ENCODE assay signal across 2 cellular contexts in the genomic region with DNA sequence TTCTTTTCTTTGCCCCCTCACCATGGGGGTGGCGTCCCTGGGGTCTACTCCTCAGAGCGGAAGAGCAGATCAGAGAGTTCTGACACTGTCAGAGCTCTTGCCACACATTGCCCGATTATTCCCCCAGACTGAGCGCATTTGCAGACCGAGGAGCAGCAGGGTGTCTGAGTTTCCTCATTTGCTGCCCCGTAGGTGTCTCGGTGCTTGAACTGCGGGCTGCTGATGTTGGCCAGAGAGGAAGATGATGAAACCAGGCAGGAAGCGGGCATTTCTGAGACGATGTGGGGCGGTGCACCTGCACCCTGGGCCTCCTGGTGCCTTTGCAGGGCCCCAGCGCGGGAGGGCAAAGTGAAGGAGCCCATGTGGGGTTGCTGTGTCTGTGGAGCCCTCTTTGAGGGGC.
TF ChIP-seq lines count a peak whose summit lies in the region.

No MANE protein-coding gene starts in this region.

TF ChIP-seq in GM23338, 12 proteins besides CTCF, POLR2A, EP300 and RAD21 (continued from another document):
- TF ChIP-seq REST (IDR thresholded peaks at IDR 0.05; ENCODE audit: unreplicated experiment) = no peak
- no peak for TF ChIP-seq ZNF462 (CRISPR knock-in tag; IDR thresholded peaks at IDR 0.05)
- TF ChIP-seq STAT1 (IDR thresholded peaks at IDR 0.05; ENCODE audit: unreplicated experiment) = no peak
- TF ChIP-seq JUNB (IDR thresholded peaks at IDR 0.05; ENCODE audit: unreplicated experiment) = no peak
- TF ChIP-seq ETS1 (IDR thresholded peaks at IDR 0.05) = no peak
- TF ChIP-seq POLR2AphosphoS5 (IDR thresholded peaks at IDR 0.05; ENCODE audit: low read depth) = no peak
- no peak for TF ChIP-seq ZNF114 (CRISPR knock-in tag; IDR thresholded peaks at IDR 0.05)

TF ChIP-seq in SK-N-SH treated with all-trans-retinoic acid at 6 μM for 48 hours, 23 proteins besides CTCF, POLR2A, EP300 and RAD21:
- TF ChIP-seq, protein P1, sequence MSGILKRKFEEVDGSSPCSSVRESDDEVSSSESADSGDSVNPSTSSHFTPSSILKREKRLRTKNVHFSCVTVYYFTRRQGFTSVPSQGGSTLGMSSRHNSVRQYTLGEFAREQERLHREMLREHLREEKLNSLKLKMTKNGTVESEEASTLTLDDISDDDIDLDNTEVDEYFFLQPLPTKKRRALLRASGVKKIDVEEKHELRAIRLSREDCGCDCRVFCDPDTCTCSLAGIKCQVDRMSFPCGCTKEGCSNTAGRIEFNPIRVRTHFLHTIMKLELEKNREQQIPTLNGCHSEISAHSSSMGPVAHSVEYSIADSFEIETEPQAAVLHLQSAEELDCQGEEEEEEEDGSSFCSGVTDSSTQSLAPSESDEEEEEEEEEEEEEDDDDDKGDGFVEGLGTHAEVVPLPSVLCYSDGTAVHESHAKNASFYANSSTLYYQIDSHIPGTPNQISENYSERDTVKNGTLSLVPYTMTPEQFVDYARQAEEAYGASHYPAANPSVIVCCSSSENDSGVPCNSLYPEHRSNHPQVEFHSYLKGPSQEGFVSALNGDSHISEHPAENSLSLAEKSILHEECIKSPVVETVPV (CRISPR knock-in tag; IDR thresholded peaks at IDR 0.05) = no peak
- no peak for TF ChIP-seq TOX (CRISPR knock-in tag; IDR thresholded peaks at IDR 0.05; ENCODE audit: borderline replicate concordance)
- TF ChIP-seq ZFP3 (CRISPR knock-in tag; IDR thresholded peaks at IDR 0.05) = no peak
- no peak for TF ChIP-seq SNAI2 (CRISPR knock-in tag; IDR thresholded peaks at IDR 0.05)
- TF ChIP-seq RARB (CRISPR knock-in tag; IDR thresholded peaks at IDR 0.05) = no peak
TF ChIP-seq in SK-N-SH treated with all-trans-retinoic acid at 6 μM for 48 hours: peak in this region for 0.
